1 cellular context compared by ENCODE assay signal in the genomic region with DNA sequence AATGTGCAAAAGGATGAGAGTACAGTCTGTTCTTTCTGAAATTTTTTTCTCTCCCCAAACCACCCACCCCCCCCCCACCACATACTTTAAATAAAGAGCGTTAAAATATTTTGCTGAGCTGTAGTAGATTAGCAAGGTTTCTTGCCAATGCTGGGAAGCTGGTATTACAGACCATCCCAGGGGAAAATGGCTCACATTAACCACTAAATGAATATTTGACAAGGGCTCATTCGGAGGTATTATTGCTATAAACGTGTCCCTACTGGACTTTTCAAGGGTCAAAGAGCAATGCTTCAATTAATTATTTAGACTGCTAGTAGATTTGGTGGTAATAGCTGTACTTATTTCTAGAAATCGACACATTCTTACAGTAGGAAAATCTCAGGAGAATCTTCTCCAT.
TF ChIP-seq lines count a peak whose summit lies in the region.

No MANE protein-coding gene starts in this region.

TF ChIP-seq in WTC11, 78 proteins besides CTCF, POLR2A, EP300 and RAD21 (continued from another document):
- TF ChIP-seq, protein P1, sequence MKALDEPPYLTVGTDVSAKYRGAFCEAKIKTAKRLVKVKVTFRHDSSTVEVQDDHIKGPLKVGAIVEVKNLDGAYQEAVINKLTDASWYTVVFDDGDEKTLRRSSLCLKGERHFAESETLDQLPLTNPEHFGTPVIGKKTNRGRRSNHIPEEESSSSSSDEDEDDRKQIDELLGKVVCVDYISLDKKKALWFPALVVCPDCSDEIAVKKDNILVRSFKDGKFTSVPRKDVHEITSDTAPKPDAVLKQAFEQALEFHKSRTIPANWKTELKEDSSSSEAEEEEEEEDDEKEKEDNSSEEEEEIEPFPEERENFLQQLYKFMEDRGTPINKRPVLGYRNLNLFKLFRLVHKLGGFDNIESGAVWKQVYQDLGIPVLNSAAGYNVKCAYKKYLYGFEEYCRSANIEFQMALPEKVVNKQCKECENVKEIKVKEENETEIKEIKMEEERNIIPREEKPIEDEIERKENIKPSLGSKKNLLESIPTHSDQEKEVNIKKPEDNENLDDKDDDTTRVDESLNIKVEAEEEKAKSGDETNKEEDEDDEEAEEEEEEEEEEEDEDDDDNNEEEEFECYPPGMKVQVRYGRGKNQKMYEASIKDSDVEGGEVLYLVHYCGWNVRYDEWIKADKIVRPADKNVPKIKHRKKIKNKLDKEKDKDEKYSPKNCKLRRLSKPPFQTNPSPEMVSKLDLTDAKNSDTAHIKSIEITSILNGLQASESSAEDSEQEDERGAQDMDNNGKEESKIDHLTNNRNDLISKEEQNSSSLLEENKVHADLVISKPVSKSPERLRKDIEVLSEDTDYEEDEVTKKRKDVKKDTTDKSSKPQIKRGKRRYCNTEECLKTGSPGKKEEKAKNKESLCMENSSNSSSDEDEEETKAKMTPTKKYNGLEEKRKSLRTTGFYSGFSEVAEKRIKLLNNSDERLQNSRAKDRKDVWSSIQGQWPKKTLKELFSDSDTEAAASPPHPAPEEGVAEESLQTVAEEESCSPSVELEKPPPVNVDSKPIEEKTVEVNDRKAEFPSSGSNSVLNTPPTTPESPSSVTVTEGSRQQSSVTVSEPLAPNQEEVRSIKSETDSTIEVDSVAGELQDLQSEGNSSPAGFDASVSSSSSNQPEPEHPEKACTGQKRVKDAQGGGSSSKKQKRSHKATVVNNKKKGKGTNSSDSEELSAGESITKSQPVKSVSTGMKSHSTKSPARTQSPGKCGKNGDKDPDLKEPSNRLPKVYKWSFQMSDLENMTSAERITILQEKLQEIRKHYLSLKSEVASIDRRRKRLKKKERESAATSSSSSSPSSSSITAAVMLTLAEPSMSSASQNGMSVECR (CRISPR knock-in tag; IDR thresholded peaks at IDR 0.05; ENCODE audit: borderline replicate concordance) = no peak
- TF ChIP-seq SMAD3 (CRISPR knock-in tag; IDR thresholded peaks at IDR 0.05; ENCODE audit: borderline replicate concordance) = no peak
- TF ChIP-seq ZNF396 (CRISPR knock-in tag; IDR thresholded peaks at IDR 0.05; ENCODE audit: borderline replicate concordance) = no peak
- no peak for TF ChIP-seq IRF2 (CRISPR knock-in tag; IDR thresholded peaks at IDR 0.05; ENCODE audit: borderline replicate concordance, low read depth)
